ENCODE assay signal across 1 cellular context in the genomic region with DNA sequence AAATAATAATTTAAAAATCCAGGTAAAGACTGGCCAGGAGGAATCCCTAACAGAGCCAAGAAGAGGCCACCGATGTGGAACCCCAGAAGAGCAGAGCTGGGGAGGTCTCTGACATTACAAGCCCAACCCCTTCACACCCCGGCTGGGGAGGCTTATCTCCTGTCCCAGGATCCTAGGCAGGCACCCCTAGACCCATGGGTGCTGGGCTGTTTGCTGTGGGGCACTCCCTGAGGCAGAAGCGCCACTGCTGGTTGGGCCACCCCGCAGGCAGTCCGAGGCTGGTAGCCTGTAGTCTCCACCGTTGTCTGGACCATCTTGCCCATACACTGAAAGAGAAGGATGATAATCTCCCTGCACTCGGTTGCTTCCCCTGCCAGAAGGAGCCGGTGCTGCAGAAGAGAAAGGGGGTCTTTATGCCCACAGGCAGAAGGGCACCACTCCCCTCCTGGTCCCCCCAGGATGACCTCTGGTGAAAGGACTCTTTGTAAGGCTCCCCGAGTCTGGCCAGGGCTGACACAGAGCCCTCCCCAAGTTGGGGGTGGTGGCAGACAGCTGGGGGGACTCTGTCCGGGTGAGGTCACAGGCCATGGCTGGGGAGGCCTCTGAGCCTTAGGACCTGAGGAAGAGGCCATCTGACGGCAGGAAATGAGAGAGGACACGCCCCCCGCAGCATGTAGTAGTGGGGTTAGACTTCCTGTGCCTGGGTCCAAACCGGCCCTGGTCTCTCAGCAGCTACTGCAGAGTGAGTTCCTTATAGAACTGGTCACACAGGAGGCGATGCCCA.
TF ChIP-seq lines count a peak whose summit lies in the region.

No MANE protein-coding gene starts in this region.

TF ChIP-seq in GM12891, 5 proteins besides CTCF, POLR2A, EP300 and RAD21:
- TF ChIP-seq SPI1 (IDR thresholded peaks at IDR 0.05; ENCODE audit: low read depth, low read length) (no peak), POLR2AphosphoS5 (IDR thresholded peaks at IDR 0.05; ENCODE audit: low read depth, low read length) (no peak), PAX5 (IDR thresholded peaks at IDR 0.05; ENCODE audit: insufficient read depth, low read length, severe bottlenecking) (no peak), POU2F2 (IDR thresholded peaks at IDR 0.05; ENCODE audit: low read depth, low read length) (no peak), TAF1 (IDR thresholded peaks at IDR 0.05; ENCODE audit: low read depth, low read length) (no peak)
